Comparison of ENCODE assay signal across 8 cellular contexts in genomic region chr1:147627435-147628110, GRCh38. TPM values are rescaled to one million over a fixed set of nuclear protein-coding genes. Genes with fewer than 3 reads are reported as not detected.
DNase-seq lines count a peak whose midpoint lies in the region; ATAC-seq and TF ChIP-seq lines count a peak whose summit lies in the region.

No MANE protein-coding gene starts in this region.

- no peak for TF ChIP-seq POLR2A in thyroid gland (IDR thresholded peaks at IDR 0.05)

- H3K9me3 ChIP-seq in endodermal cell (ENCODE audit: control insufficient read depth, low read length) (no peaks in the 10 kb centered on the region), mucosa of descending colon (no peaks in the 10 kb centered on the region), thyroid gland (no peaks in the 10 kb centered on the region)

- intact Hi-C loops in mucosa of descending colon (cut with DNase I, micrococcal nuclease) (loop anchor here (10.0 kb wide), 2 partner anchors 113 to 133 kb away; no protein-coding TSS in a partner anchor), thyroid gland (cut with DNase I) (loop anchor here (2.0 to 5.0 kb wide), 2 partner anchors 110 to 133 kb away; no protein-coding TSS in a partner anchor)

- H3K27me3 ChIP-seq in endodermal cell (ENCODE audit: control insufficient read depth, insufficient read depth, low read length, poor library complexity, severe bottlenecking) (no peaks in the 10 kb centered on the region), thyroid gland (no peaks in the 10 kb centered on the region)

- peaks cover 20% of the 10 kb centered on the region for H3K36me3 Mint-ChIP-seq in endodermal cell (ENCODE audit: low read depth)

- TF ChIP-seq CTCF in endodermal cell (conservative IDR thresholded peaks at IDR 0.05) = peak; percentile 98
- TF ChIP-seq CTCF in mucosa of descending colon (IDR thresholded peaks at IDR 0.05) = peak; percentile 85
- TF ChIP-seq CTCF in thyroid gland (IDR thresholded peaks at IDR 0.05) = peak; percentile 68 to 92 (median 78)

- no peak overlapping the region for H3K27ac Mint-ChIP-seq in endodermal cell

- H3K9ac ChIP-seq in endodermal cell (ENCODE audit: extremely low read depth, low read length, poor library complexity, severe bottlenecking) = no peak overlapping the region

- no peak overlapping the region for H3K4me3 Mint-ChIP-seq in endodermal cell

- ATAC-seq in GM21526 (IDR thresholded peaks at IDR 0.05; ENCODE audit: low FRiP score, unreplicated experiment) (peak; percentile 59), mucosa of descending colon (peak; percentile 86)

- H3K4me1 ChIP-seq in endodermal cell (ENCODE audit: control insufficient read depth, insufficient read depth, low read length) (no peaks in the 10 kb centered on the region), mucosa of descending colon (ENCODE audit: low read depth) (no peaks in the 10 kb centered on the region), thyroid gland (peaks cover 0 to 7% of the 10 kb centered on the region in 2 donors)

- H3K27ac ChIP-seq in endodermal cell (ENCODE audit: low read depth, low read length) (no peak overlapping the region), thyroid gland (no peak overlapping the region)

- H3K4me3 ChIP-seq in endodermal cell (ENCODE audit: low read length) = no peak overlapping the region
- no peak overlapping the region for H3K4me3 ChIP-seq in mucosa of descending colon
- no peak overlapping the region for H3K4me3 ChIP-seq in thyroid gland (replicated peaks in 1 of 3)

- H3K27me3 Mint-ChIP-seq in endodermal cell (ENCODE audit: insufficient read depth) = no peaks in the 10 kb centered on the region

- peak; percentile 41 for DNase-seq in Caki2 (ENCODE audit: low read depth)
- DNase-seq in NCI-H2107 (lab: John Stamatoyannopoulos, UW) = peak; percentile 13
- DNase-seq in activated CD4-positive, alpha-beta T cell treated with anti-CD3 and anti-CD28 coated beads, Interleukin-2, amount 50 U/mL, for 1 hour = peak; percentile 50
- peak; percentile 83 for DNase-seq in endodermal cell
- peak in 2 of 3 donors; percentile 51 to 58 for DNase-seq in mucosa of descending colon
- DNase-seq in thyroid gland = peak; percentile 63 to 64
- no peak for DNase-seq in MV-4-11 (lab: John Stamatoyannopoulos, UW)

- 20 to 53% methylated on average over 1 to 3 of the region's 3 CpGs for WGBS in endodermal cell (ENCODE audit: insufficient coverage in 1 of 2, insufficient read length in 1 of 2), 2 experiments
- WGBS in thyroid gland, 2 donors = 29 to 35% methylated on average over 3 of the region's 3 CpGs

- in situ Hi-C loops in Caki2 (cut with HindIII; ENCODE audit: low pct_unique_long_range_greater_than_20kb, low sequenced_read_pairs) = no loop called here

- H3K36me3 ChIP-seq in endodermal cell (ENCODE audit: control insufficient read depth, insufficient read depth, low read length) (peaks cover 8% of the 10 kb centered on the region), mucosa of descending colon (ENCODE audit: low read depth) (no peaks in the 10 kb centered on the region), thyroid gland (peaks cover 0 to 4% of the 10 kb centered on the region in 2 donors)

- peaks cover 28% of the 10 kb centered on the region for H3K4me1 Mint-ChIP-seq in endodermal cell

- H3K9me3 Mint-ChIP-seq in endodermal cell = no peaks in the 10 kb centered on the region

RNA-seq across cellular contexts. Expression of gene ACP6, which starts 42.8 kb away (rescaled TPM):
- 14.9 and 31.2 TPM in 2 replicates for total RNA-seq in Caki2 (2014; rRNA removed; shearing (Covaris generic); ENCODE audit: low replicate concordance)
- total RNA-seq in endodermal cell (10 to 100 TPM; 15.2 to 17.9 TPM), mucosa of descending colon (10 to 100 TPM; 20.8 to 22.6 (median 22.3) TPM), thyroid gland (10 to 100 TPM; 28.9 to 36.0 (median 31.5) TPM)
- polyA plus RNA-seq in endodermal cell (2013, experiment 1 of 2) = 18.3 TPM
- polyA plus RNA-seq in endodermal cell (2013, experiment 2 of 2) = 21.4 TPM
